1 cellular context compared by ENCODE assay signal in the genomic region with DNA sequence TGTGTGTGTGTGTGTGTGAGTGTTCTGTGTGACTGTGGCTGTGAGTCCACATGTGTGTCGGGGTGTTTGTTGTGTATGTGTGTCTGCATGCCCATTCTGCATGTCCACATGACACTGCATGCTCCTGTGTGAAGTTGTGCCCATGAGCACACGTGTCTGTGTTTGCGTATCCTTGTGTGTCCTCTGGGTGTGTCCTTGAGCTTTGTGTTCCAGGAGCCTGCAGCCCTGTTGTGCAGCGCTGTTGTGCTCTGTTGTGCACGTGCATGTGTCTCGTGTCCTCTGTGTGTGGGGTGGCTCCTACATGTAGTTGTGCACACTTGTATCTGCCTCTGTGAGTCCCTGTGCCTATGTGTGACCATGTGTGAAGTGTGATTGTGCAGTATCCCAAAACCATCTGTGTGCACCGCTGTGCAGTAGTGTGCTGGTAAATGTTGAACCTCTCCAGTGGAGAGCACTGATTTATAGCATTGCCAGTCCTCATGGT.
TF ChIP-seq lines count a peak whose summit lies in the region.

No MANE protein-coding gene starts in this region.

TF ChIP-seq in GM12878, 131 proteins besides CTCF, POLR2A, EP300 and RAD21:
- TF ChIP-seq RAD51 (IDR thresholded peaks at IDR 0.05) (no peak), MXI1 (IDR thresholded peaks at IDR 0.05; ENCODE audit: low read depth, low read length) (peak; percentile 33; the same call in 1 of the 2 replicates), HDGF (IDR thresholded peaks at IDR 0.05) (peak; percentile 92), SREBF2 (IDR thresholded peaks at IDR 0.05; ENCODE audit: low read length) (no peak), CEBPB (IDR thresholded peaks at IDR 0.05; ENCODE audit: borderline replicate concordance in 1 of 2, low read depth in 2 of 2, low read length in 2 of 2) (no peak), BHLHE40 (IDR thresholded peaks at IDR 0.05; ENCODE audit: borderline replicate concordance in 1 of 2, low read depth in 2 of 2, low read length in 1 of 2) (peak; percentile 68 to 82), SUPT20H (IDR thresholded peaks at IDR 0.05; ENCODE audit: borderline replicate concordance, control insufficient read depth, low read depth, low read length) (no peak)
- TF ChIP-seq, protein P1, sequence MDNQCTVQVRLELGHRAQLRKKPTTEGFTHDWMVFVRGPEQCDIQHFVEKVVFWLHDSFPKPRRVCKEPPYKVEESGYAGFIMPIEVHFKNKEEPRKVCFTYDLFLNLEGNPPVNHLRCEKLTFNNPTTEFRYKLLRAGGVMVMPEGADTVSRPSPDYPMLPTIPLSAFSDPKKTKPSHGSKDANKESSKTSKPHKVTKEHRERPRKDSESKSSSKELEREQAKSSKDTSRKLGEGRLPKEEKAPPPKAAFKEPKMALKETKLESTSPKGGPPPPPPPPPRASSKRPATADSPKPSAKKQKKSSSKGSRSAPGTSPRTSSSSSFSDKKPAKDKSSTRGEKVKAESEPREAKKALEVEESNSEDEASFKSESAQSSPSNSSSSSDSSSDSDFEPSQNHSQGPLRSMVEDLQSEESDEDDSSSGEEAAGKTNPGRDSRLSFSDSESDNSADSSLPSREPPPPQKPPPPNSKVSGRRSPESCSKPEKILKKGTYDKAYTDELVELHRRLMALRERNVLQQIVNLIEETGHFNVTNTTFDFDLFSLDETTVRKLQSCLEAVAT (IDR thresholded peaks at IDR 0.05) = no peak
TF ChIP-seq in GM12878: peak in this region for 3.
